1 cellular context compared by ENCODE assay signal in genomic region chr17:34579017-34579946, GRCh38.
A peak's percentile ranks its signal among the peaks of the same experiment; 100 is the strongest.
TF ChIP-seq lines count a peak whose summit lies in the region.

Gene TMEM132E, plus strand, starts transcription at chr17:34579582. Its CDS starts 1,495 bp downstream, at chr17:34581077.

TF ChIP-seq in HEK293, 187 proteins besides CTCF, POLR2A, EP300 and RAD21 (continued from another document and continues in another):
- TF ChIP-seq GLIS2 (tag by site-specific recombination; IDR thresholded peaks at IDR 0.05) (peak; percentile 79), ZNF239 (tag by site-specific recombination; IDR thresholded peaks at IDR 0.05) (no peak), ZNF362 (tag by site-specific recombination; IDR thresholded peaks at IDR 0.05) (no peak), ZNF37A (tag by site-specific recombination; IDR thresholded peaks at IDR 0.05) (no peak), KLF10 (tag by site-specific recombination; IDR thresholded peaks at IDR 0.05) (no peak; the same call in 1 of the 2 replicates), ZNF157 (tag by site-specific recombination; IDR thresholded peaks at IDR 0.05) (no peak), INSM2 (tag by site-specific recombination; IDR thresholded peaks at IDR 0.05) (peak; percentile 81; the same call in 1 of the 2 replicates), ZNF677 (tag by site-specific recombination; IDR thresholded peaks at IDR 0.05) (no peak), ZNF670 (tag by site-specific recombination; IDR thresholded peaks at IDR 0.05; ENCODE audit: low read depth) (no peak), GFI1B (tag by site-specific recombination; IDR thresholded peaks at IDR 0.05) (no peak), FEZF1 (tag by site-specific recombination; IDR thresholded peaks at IDR 0.05) (no peak), HIC1 (tag by site-specific recombination; IDR thresholded peaks at IDR 0.05) (peak; percentile 66; the same call in 1 of the 2 replicates), ZNF792 (tag by site-specific recombination; IDR thresholded peaks at IDR 0.05) (no peak), ZEB2 (tag by site-specific recombination; IDR thresholded peaks at IDR 0.05) (peak; percentile 92), TRIM28 (IDR thresholded peaks at IDR 0.05; ENCODE audit: borderline replicate concordance, low read length) (no peak), ZNF112 (tag by site-specific recombination; IDR thresholded peaks at IDR 0.05) (no peak), KLF1 (tag by site-specific recombination; IDR thresholded peaks at IDR 0.05) (0 out of 2 replicates have a peak, but pooled peaks have one; percentile 38), ZIC2 (tag by site-specific recombination; IDR thresholded peaks at IDR 0.05) (peak; percentile 69), ZNF274 (IDR thresholded peaks at IDR 0.05; ENCODE audit: low read length) (no peak), ZNF274 (tag by site-specific recombination; IDR thresholded peaks at IDR 0.05; ENCODE audit: borderline replicate concordance) (no peak), ZBTB49 (tag by site-specific recombination; IDR thresholded peaks at IDR 0.05; ENCODE audit: low read depth) (no peak), ZNF335 (tag by site-specific recombination; conservative IDR thresholded peaks at IDR 0.05) (peak; percentile 71), KLF9 (tag by site-specific recombination; IDR thresholded peaks at IDR 0.05; ENCODE audit: low read depth) (peak; percentile 39; the same call in 1 of the 2 replicates), ZNF513 (tag by site-specific recombination; IDR thresholded peaks at IDR 0.05) (no peak), YY2 (tag by site-specific recombination; IDR thresholded peaks at IDR 0.05) (no peak), ZNF449 (tag by site-specific recombination; IDR thresholded peaks at IDR 0.05) (no peak), PBX3 (CRISPR knock-in tag; IDR thresholded peaks at IDR 0.05) (0 out of 2 replicates have a peak, but pooled peaks have one; percentile 21), ZNF10 (tag by site-specific recombination; IDR thresholded peaks at IDR 0.05) (no peak), ZNF514 (tag by site-specific recombination; IDR thresholded peaks at IDR 0.05) (no peak), PRDM6 (tag by site-specific recombination; IDR thresholded peaks at IDR 0.05) (no peak), ZNF133 (tag by site-specific recombination; IDR thresholded peaks at IDR 0.05) (no peak), HOXC10 (CRISPR knock-in tag; IDR thresholded peaks at IDR 0.05) (no peak), PRDM2 (tag by site-specific recombination; IDR thresholded peaks at IDR 0.05; ENCODE audit: borderline replicate concordance) (no peak), ZFP37 (tag by site-specific recombination; IDR thresholded peaks at IDR 0.05) (no peak; the same call in 1 of the 2 replicates), ZNF791 (tag by site-specific recombination; IDR thresholded peaks at IDR 0.05) (no peak), ZNF248 (tag by site-specific recombination; IDR thresholded peaks at IDR 0.05) (no peak), ZNF292 (tag by site-specific recombination; IDR thresholded peaks at IDR 0.05; ENCODE audit: borderline replicate concordance, low read depth) (no peak), ZNF621 (tag by site-specific recombination; IDR thresholded peaks at IDR 0.05) (no peak), ZSCAN5A (tag by site-specific recombination; IDR thresholded peaks at IDR 0.05) (no peak; the same call in 1 of the 2 replicates), ZNF202 (tag by site-specific recombination; IDR thresholded peaks at IDR 0.05; ENCODE audit: borderline replicate concordance) (no peak), ZNF768 (tag by site-specific recombination; IDR thresholded peaks at IDR 0.05) (no peak)
